ENCODE assay signal across 15 cellular contexts in genomic region chr3:102714567-102714966, GRCh38.
A peak's percentile ranks its signal among the peaks of the same experiment; 100 is the strongest.
DNase-seq lines count a peak whose midpoint lies in the region; ATAC-seq and TF ChIP-seq lines count a peak whose summit lies in the region.
"Had no signal": no experiment of that assay in that cellular context is flagged by ENCODE, and none has a peak within 500 bp of the region (broad histone marks: within the 10 kb centered on the region; RNA-seq: fewer than 3 reads in every experiment).

No MANE protein-coding gene starts in this region.

- peaks cover 13% of the 10 kb centered on the region for H3K4me1 ChIP-seq in A673 (ENCODE audit: insufficient read depth, low read length, poor library complexity, severe bottlenecking)
- H3K4me1 ChIP-seq: colonic mucosa, vagina had no signal

- H3K4me3 ChIP-seq in A673 (ENCODE audit: low read depth, low read length, poor library complexity, severe bottlenecking) = no peak overlapping the region
- H3K4me3 ChIP-seq in H7 (ENCODE audit: insufficient read depth, low read depth, low read length) = no peak overlapping the region
- H3K4me3 ChIP-seq: colonic mucosa, vagina had no signal

- peak; percentile 22 for ATAC-seq in GM19452 (IDR thresholded peaks at IDR 0.05; ENCODE audit: unreplicated experiment)
- peak; percentile 14 for ATAC-seq in HG02763 (IDR thresholded peaks at IDR 0.05; ENCODE audit: unreplicated experiment)
- peak; percentile 25 for ATAC-seq in HG03432 (IDR thresholded peaks at IDR 0.05; ENCODE audit: unreplicated experiment)

- intact Hi-C loops in A673 (cut with micrococcal nuclease; ENCODE audit: unreplicated experiment) = no loop called here

- H3K27me3 ChIP-seq in A673 (replicated peaks; ENCODE audit: insufficient read depth, low read depth, low read length, poor library complexity) (no peaks in the 10 kb centered on the region), H7 (ENCODE audit: control insufficient read depth, insufficient read depth, low read length) (no peaks in the 10 kb centered on the region)
- H3K27me3 ChIP-seq: colonic mucosa, vagina had no signal

- peak; percentile 72 for DNase-seq in A673 (ENCODE audit: low spot score)
- no peak for DNase-seq in iPS-NIHi11 (ENCODE audit: low spot score)
- DNase-seq in EL = no peak
- no peak for DNase-seq in H7
- no peak for DNase-seq in COLO668 (lab: John Stamatoyannopoulos, UW; ENCODE audit: unreplicated experiment)
- DNase-seq: colonic mucosa, DMS153, NCI-H1048, NCI-H526 treated with DMSO at 0.1 percent for 48 hours, posterior cingulate gyrus, WERI-Rb-1 had no signal

- no peak overlapping the region for H3K27ac ChIP-seq in A673 (ENCODE audit: low read depth, low read length, poor library complexity, severe bottlenecking)
- H3K27ac ChIP-seq: colonic mucosa, vagina, WERI-Rb-1 had no signal

- CTCF ChIA-PET in A673 (lab: Charles Lee) = no interaction called here

- no peak for TF ChIP-seq CTCF in A673 (conservative IDR thresholded peaks at IDR 0.05; ENCODE audit: low read depth, low read length)

- no peaks in the 10 kb centered on the region for H3K36me3 ChIP-seq in A673 (ENCODE audit: insufficient read depth, low read length, poor library complexity, severe bottlenecking)
- H3K36me3 ChIP-seq in H7 (replicated peaks; ENCODE audit: control insufficient read depth, insufficient read depth, low read length) = no peaks in the 10 kb centered on the region
- H3K36me3 ChIP-seq: colonic mucosa, vagina, WERI-Rb-1 had no signal

- no TSS peak for BruUV-seq in A673 (replicated peaks; lab: Mats Ljungman, UMichigan)

- H3K9me3 ChIP-seq in A673 (ENCODE audit: low read depth, low read length, poor library complexity, severe bottlenecking) = no peaks in the 10 kb centered on the region
- H3K9me3 ChIP-seq: colonic mucosa, vagina had no signal

- POLR2A ChIA-PET in A673 (lab: Charles Lee; ENCODE audit: low non-redundant PET) = interaction anchor here (1.1 kb wide), 1 partner anchor 780 kb away, joined by 10 read pairs; no protein-coding TSS in a partner anchor
